Comparison of ENCODE assay signal across 1 cellular context in the genomic region with DNA sequence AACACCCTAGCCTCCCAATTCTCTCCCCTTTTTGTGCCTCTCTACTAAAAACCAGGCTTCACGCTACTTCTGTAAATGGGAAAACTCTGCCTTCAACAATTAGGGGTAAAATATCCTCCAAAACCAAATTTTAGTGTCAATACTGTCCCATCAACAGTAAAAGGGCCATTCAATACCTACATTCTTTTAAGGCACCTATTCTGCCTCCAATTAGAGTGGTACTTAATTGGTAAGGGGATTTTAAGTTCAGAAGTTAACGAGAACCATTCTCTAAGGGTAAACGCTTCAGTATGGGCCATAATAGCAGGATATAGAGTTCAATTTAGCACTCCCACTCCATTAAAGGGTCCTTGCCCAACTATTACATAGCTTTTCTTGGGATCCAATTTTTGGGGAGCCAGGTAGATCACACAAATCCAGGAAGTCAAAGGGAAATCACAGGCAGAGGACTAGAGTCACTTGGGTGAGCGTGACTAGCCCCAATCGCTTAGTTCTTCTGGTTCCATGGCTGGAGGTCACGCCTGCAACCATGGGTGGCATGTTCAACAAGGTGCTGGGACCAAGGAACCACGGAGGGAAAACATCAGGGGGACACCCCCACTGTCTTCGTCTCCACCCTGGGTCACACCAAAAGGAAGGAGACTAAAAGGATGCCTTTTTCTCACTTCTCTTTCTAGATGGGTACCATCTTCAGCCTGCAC.
TF ChIP-seq lines count a peak whose summit lies in the region.

No MANE protein-coding gene starts in this region.

TF ChIP-seq in HCT116, 20 proteins besides CTCF, POLR2A, EP300 and RAD21:
- TF ChIP-seq, protein P1, sequence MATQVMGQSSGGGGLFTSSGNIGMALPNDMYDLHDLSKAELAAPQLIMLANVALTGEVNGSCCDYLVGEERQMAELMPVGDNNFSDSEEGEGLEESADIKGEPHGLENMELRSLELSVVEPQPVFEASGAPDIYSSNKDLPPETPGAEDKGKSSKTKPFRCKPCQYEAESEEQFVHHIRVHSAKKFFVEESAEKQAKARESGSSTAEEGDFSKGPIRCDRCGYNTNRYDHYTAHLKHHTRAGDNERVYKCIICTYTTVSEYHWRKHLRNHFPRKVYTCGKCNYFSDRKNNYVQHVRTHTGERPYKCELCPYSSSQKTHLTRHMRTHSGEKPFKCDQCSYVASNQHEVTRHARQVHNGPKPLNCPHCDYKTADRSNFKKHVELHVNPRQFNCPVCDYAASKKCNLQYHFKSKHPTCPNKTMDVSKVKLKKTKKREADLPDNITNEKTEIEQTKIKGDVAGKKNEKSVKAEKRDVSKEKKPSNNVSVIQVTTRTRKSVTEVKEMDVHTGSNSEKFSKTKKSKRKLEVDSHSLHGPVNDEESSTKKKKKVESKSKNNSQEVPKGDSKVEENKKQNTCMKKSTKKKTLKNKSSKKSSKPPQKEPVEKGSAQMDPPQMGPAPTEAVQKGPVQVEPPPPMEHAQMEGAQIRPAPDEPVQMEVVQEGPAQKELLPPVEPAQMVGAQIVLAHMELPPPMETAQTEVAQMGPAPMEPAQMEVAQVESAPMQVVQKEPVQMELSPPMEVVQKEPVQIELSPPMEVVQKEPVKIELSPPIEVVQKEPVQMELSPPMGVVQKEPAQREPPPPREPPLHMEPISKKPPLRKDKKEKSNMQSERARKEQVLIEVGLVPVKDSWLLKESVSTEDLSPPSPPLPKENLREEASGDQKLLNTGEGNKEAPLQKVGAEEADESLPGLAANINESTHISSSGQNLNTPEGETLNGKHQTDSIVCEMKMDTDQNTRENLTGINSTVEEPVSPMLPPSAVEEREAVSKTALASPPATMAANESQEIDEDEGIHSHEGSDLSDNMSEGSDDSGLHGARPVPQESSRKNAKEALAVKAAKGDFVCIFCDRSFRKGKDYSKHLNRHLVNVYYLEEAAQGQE (IDR thresholded peaks at IDR 0.05; ENCODE audit: low read depth), result no peak
- peak; percentile 87 for TF ChIP-seq CBX3 (IDR thresholded peaks at IDR 0.05; ENCODE audit: low read depth)
TF ChIP-seq in HCT116: peak in this region for 1.
